In genomic region chr11:33737362-33737821, GRCh38 we compare ENCODE assay signal across 12 cellular contexts. TPM values are rescaled to one million over a fixed set of nuclear protein-coding genes. Genes with fewer than 3 reads are reported as not detected.
DNase-seq lines count a peak whose midpoint lies in the region; ATAC-seq, FAIRE-seq and TF ChIP-seq lines count a peak whose summit lies in the region.
"Had no signal": no experiment of that assay in that cellular context is flagged by ENCODE, and none has a peak within 500 bp of the region (broad histone marks: within the 10 kb centered on the region; RNA-seq: fewer than 3 reads in every experiment).

No MANE protein-coding gene starts in this region.

- no peaks in the 10 kb centered on the region for H3K27me3 Mint-ChIP-seq in naive thymus-derived CD8-positive, alpha-beta T cell
- peaks cover 11% of the 10 kb centered on the region for H3K27me3 Mint-ChIP-seq in activated T-cell treated with anti-CD3 and anti-CD28 coated beads, Interleukin-2, amount 50 U/mL, for 24 hours

- H3K36me3 ChIP-seq in HUES64 (ENCODE audit: insufficient read depth, low read length) (0 out of 2 replicates have a peak, but pooled peaks cover 3% of the 10 kb centered on the region), breast epithelium (no peaks in the 10 kb centered on the region)

- H3K27ac Mint-ChIP-seq in naive thymus-derived CD8-positive, alpha-beta T cell, result peak overlapping the region in 5 of 10 donors; percentile 40 to 83 (median 79)
- no peak overlapping the region for H3K27ac Mint-ChIP-seq in activated T-cell treated with anti-CD3 and anti-CD28 coated beads, Interleukin-2, amount 50 U/mL, for 24 hours

- H3K9ac ChIP-seq in HUES64 (ENCODE audit: low read depth, low read length), result no peak overlapping the region

- TF ChIP-seq RAD21 in A549 (conservative IDR thresholded peaks at IDR 0.05 in 1 of 2, IDR thresholded peaks at IDR 0.05 in 1 of 2), result no peak

- no peak for TF ChIP-seq CTCF in A549 (IDR thresholded peaks at IDR 0.05)
- no peak for TF ChIP-seq CTCF in breast epithelium (IDR thresholded peaks at IDR 0.05)

- no peak for FAIRE-seq in A549 (lab: Jason Lieb, UNC)
- FAIRE-seq: endometrium had no signal

- TF ChIP-seq POLR2A in A549 (IDR thresholded peaks at IDR 0.05; ENCODE audit: low read length), result no peak
- no peak for TF ChIP-seq POLR2A in breast epithelium (IDR thresholded peaks at IDR 0.05)

- H3K4me1 ChIP-seq in A549 (peaks cover 41% of the 10 kb centered on the region), HUES64 (ENCODE audit: insufficient read depth, low read length) (peaks cover 8% of the 10 kb centered on the region), breast epithelium (peaks cover under 1 to 13% of the 10 kb centered on the region in 2 donors)

- intact Hi-C loops in breast epithelium (cut with DNase I; ENCODE audit: low total_unique reads), result no loop called here
- intact Hi-C loops in posterior cingulate gyrus (cut with DNase I), result loop anchor here (5.0 kb wide), 2 partner anchors 35 kb away; partner anchors contain the start of genes C11orf91 and FBXO3

- no peaks in the 10 kb centered on the region for H3K9me3 Mint-ChIP-seq in naive thymus-derived CD8-positive, alpha-beta T cell
- no peaks in the 10 kb centered on the region for H3K9me3 Mint-ChIP-seq in activated T-cell treated with anti-CD3 and anti-CD28 coated beads, Interleukin-2, amount 50 U/mL, for 24 hours
- H3K9me3 Mint-ChIP-seq: T-helper 1 cell treated with Interleukin-12 subunit alpha and Interleukin-12 subunit beta and Interleukin-4 antibody, amounts not matched to agents 30 μg/mL and 1 μg/mL, for 36 hours had no signal

- H3K27ac ChIP-seq in A549, result peak overlapping the region; percentile 85 to 93
- no peak overlapping the region for H3K27ac ChIP-seq in HUES64 (ENCODE audit: low read depth, low read length)
- H3K27ac ChIP-seq in breast epithelium, result peak overlapping the region; percentile 96 to 98

- H3K4me2 ChIP-seq in A549, result peak overlapping the region; percentile 93

- H3K9me3 ChIP-seq in A549, result no peaks in the 10 kb centered on the region
- H3K9me3 ChIP-seq in HUES64 (ENCODE audit: insufficient read depth, low read depth, low read length), result no peaks in the 10 kb centered on the region
- no peaks in the 10 kb centered on the region for H3K9me3 ChIP-seq in breast epithelium

- POLR2A ChIA-PET in A549 (lab: Yijun Ruan, JAX), result interaction anchor here (1.3 to 3.5 kb wide), 4 partner anchors 21 to 576 kb away, joined by 4 to 42 read pairs (median 30); partner anchors contain the start of genes C11orf91 and CSTF3
- POLR2A ChIA-PET in naive thymus-derived CD8-positive, alpha-beta T cell (lab: Charles Lee), result interaction anchor here (1.1 to 2.3 kb wide), 2 partner anchors 36 to 38 kb away, joined by 4 to 15 read pairs; partner anchors contain the start of gene C11orf91

- H3K27me3 ChIP-seq in HUES64 (ENCODE audit: insufficient read depth, low read length) (peaks cover 15% of the 10 kb centered on the region), breast epithelium (no peaks in the 10 kb centered on the region)

- H3K4me3 Mint-ChIP-seq in naive thymus-derived CD8-positive, alpha-beta T cell, result peak overlapping the region in 7 of 10 donors; percentile 17 to 93 (median 86)
- no peak overlapping the region for H3K4me3 Mint-ChIP-seq in activated T-cell treated with anti-CD3 and anti-CD28 coated beads, Interleukin-2, amount 50 U/mL, for 24 hours

- peaks cover 0 to 9% (median 0%) of the 10 kb centered on the region in 3 donors for H3K36me3 Mint-ChIP-seq in naive thymus-derived CD8-positive, alpha-beta T cell
- H3K36me3 Mint-ChIP-seq in activated T-cell treated with anti-CD3 and anti-CD28 coated beads, Interleukin-2, amount 50 U/mL, for 24 hours (ENCODE audit: low read depth), result peaks cover 5% of the 10 kb centered on the region

- CTCF ChIA-PET in A549 (lab: Yijun Ruan, JAX), result interaction anchor here (0.6 to 3.8 kb wide), 16 partner anchors 11 to 988 kb away, joined by 3 to 26 read pairs (median 4); partner anchors contain the start of genes C11orf91 and KIAA1549L

- DNase-seq in A549 (ENCODE audit: low read depth in 1 of 2, low spot score in 1 of 2), result no peak
- DNase-seq in breast epithelium (ENCODE audit: low spot score in 2 of 2), result no peak
- no peak for DNase-seq in naive thymus-derived CD8-positive, alpha-beta T cell
- DNase-seq in posterior cingulate gyrus, result no peak
- no peak for DNase-seq in activated T-cell treated with anti-CD3 and anti-CD28 coated beads, Interleukin-2, amount 50 U/mL, for 24 hours
- DNase-seq in NCI-H2029 (lab: John Stamatoyannopoulos, UW), result no peak

- ATAC-seq in A549 (no peak), HG02642 (IDR thresholded peaks at IDR 0.05; ENCODE audit: poor library complexity, unreplicated experiment) (no peak)
- no peak for ATAC-seq in naive thymus-derived CD8-positive, alpha-beta T cell

- H3K4me1 Mint-ChIP-seq in naive thymus-derived CD8-positive, alpha-beta T cell, result peaks cover 7 to 29% (median 24%) of the 10 kb centered on the region in 4 donors
- H3K4me1 Mint-ChIP-seq in activated T-cell treated with anti-CD3 and anti-CD28 coated beads, Interleukin-2, amount 50 U/mL, for 24 hours (ENCODE audit: low read depth), result peaks cover 36% of the 10 kb centered on the region

- peak overlapping the region; percentile 75; the same call in 1 of the 3 replicates for H3K4me3 ChIP-seq in A549
- 0 out of 2 replicates have a peak overlapping the region, but pooled peaks have one; percentile 69 for H3K4me3 ChIP-seq in HUES64 (ENCODE audit: low read length)
- H3K4me3 ChIP-seq in breast epithelium, result peak overlapping the region in 1 of 3 donors; percentile 93

- 77% methylated on average over 3 of the region's 3 CpGs for WGBS in A549 (ENCODE audit: missing lambda C conversion rate)
- 77% methylated on average over 3 of the region's 3 CpGs for WGBS in HUES64

- no peak for TF ChIP-seq EP300 in A549 (IDR thresholded peaks at IDR 0.05)

TF ChIP-seq in A549, 52 proteins besides CTCF, POLR2A, EP300 and RAD21:
- TF ChIP-seq POLR2AphosphoS2 (conservative IDR thresholded peaks at IDR 0.05; ENCODE audit: low read length) (no peak), ZSCAN20 (CRISPR knock-in tag; IDR thresholded peaks at IDR 0.05) (no peak), EHMT2 (IDR thresholded peaks at IDR 0.05; ENCODE audit: low read depth) (no peak), HDAC2 (IDR thresholded peaks at IDR 0.05) (no peak), HES2 (IDR thresholded peaks at IDR 0.05) (no peak), HMGXB4 (CRISPR knock-in tag; IDR thresholded peaks at IDR 0.05; ENCODE audit: borderline replicate concordance) (no peak), ZC3H11A (IDR thresholded peaks at IDR 0.05) (no peak), ESRRA (IDR thresholded peaks at IDR 0.05; ENCODE audit: borderline replicate concordance, low read length) (no peak)

RNA-seq across cellular contexts. Expression of gene CD59, which starts 1.2 kb away (rescaled TPM):
- polyA plus RNA-seq in A549 (2011; rRNA removed) (335 and 499 TPM in 2 replicates), A549 (2017; fragmentation: RNase III; extraction: RNeasy Plus Mini Kit Qiagen cat#74134 plus additional on column Dnase treatment) (358 to 439 TPM (median 375 TPM) in 3 replicates)
- polyA plus RNA-seq in A549 (2012; cell fraction: cytosol; rRNA removed), result 214 and 235 TPM in 2 replicates
- 88.8 and 160 TPM in 2 replicates for polyA plus RNA-seq in A549 (2012; cell fraction: nucleus; rRNA removed)
- polyA minus RNA-seq in A549 (2011; rRNA and poly(A)+ RNA removed), result 189 and 242 TPM in 2 replicates
- 47.2 TPM for polyA plus RNA-seq in HUES64 (2013, experiment 1 of 2)
- 54.4 TPM for polyA plus RNA-seq in HUES64 (2013, experiment 2 of 2)
- total RNA-seq in breast epithelium, result 100 to 1,000 TPM; 296 to 563 (median 375) TPM
- 10 to 100 TPM; 59.0 to 66.8 TPM for total RNA-seq in naive thymus-derived CD8-positive, alpha-beta T cell
- polyA plus RNA-seq in naive thymus-derived CD8-positive, alpha-beta T cell, result 10 to 100 TPM; 36.2 to 53.7 (median 47.5) TPM

RNA-seq across cellular contexts. Expression of gene C11orf91, which starts 36.8 kb away (rescaled TPM):
- polyA plus RNA-seq in A549 (2011; rRNA removed) (0.42 TPM in 1 of 2 replicates, not detected in the other), A549 (2017; fragmentation: RNase III; extraction: RNeasy Plus Mini Kit Qiagen cat#74134 plus additional on column Dnase treatment) (0.15 to 0.34 TPM in 2 of 3 replicates, not detected in the other)
- 0.05 TPM in 2 replicates for polyA plus RNA-seq in A549 (2012; cell fraction: cytosol; rRNA removed)
- polyA plus RNA-seq in A549 (2012; cell fraction: nucleus; rRNA removed), result 0.40 and 4.8 TPM in 2 replicates
- not detected in 2 replicates for polyA minus RNA-seq in A549 (2011; rRNA and poly(A)+ RNA removed)
- not detected for polyA plus RNA-seq in HUES64 (2013, experiment 1 of 2)
- polyA plus RNA-seq in HUES64 (2013, experiment 2 of 2), result not detected
- total RNA-seq in breast epithelium, result not detected
- under 1 TPM in 1 of 2 experiments, not detected in 1; 0.47 TPM for total RNA-seq in naive thymus-derived CD8-positive, alpha-beta T cell
- not detected for polyA plus RNA-seq in naive thymus-derived CD8-positive, alpha-beta T cell
- total RNA-seq: left colon had no signal
- polyA plus RNA-seq: BJ had no signal

RNA-seq across cellular contexts. Expression of gene FBXO3, which starts 36.9 kb away (rescaled TPM):
- polyA plus RNA-seq in A549 (2011; rRNA removed) (38.1 and 42.6 TPM in 2 replicates), A549 (2017; fragmentation: RNase III; extraction: RNeasy Plus Mini Kit Qiagen cat#74134 plus additional on column Dnase treatment) (21.1 to 23.0 TPM (median 22.5 TPM) in 3 replicates)
- 11.2 and 14.2 TPM in 2 replicates for polyA plus RNA-seq in A549 (2012; cell fraction: cytosol; rRNA removed)
- polyA plus RNA-seq in A549 (2012; cell fraction: nucleus; rRNA removed), result 6.9 and 10.0 TPM in 2 replicates
- 22.0 and 22.9 TPM in 2 replicates for polyA minus RNA-seq in A549 (2011; rRNA and poly(A)+ RNA removed)
- 20.2 TPM for polyA plus RNA-seq in HUES64 (2013, experiment 1 of 2)
- polyA plus RNA-seq in HUES64 (2013, experiment 2 of 2), result 20.6 TPM
- total RNA-seq in breast epithelium, result 10 to 100 TPM; 35.0 to 60.6 (median 46.9) TPM
- total RNA-seq in naive thymus-derived CD8-positive, alpha-beta T cell, result 10 to 100 TPM; 49.4 to 52.1 TPM
- polyA plus RNA-seq in naive thymus-derived CD8-positive, alpha-beta T cell, result 10 to 100 TPM; 23.6 to 25.5 (median 25.2) TPM

Comparison
In these comparisons a context has a peak if more than half of its experiments do, and no peak if none do; other contexts are left out.
1. RNA of gene CD59, which starts 1.2 kb away (total RNA-seq): 296 to 563 TPM in breast epithelium; 59.0 to 66.8 TPM in naive thymus-derived CD8-positive, alpha-beta T cell; every median in the first group is over 4 times any median in the second.